Comparison of ENCODE assay signal across 9 cellular contexts in genomic region chr4:10098770-10099139, GRCh38. TPM values are rescaled to one million over a fixed set of nuclear protein-coding genes. Genes with fewer than 3 reads are reported as not detected.
DNase-seq lines count a peak whose midpoint lies in the region; ATAC-seq and TF ChIP-seq lines count a peak whose summit lies in the region.
"Had no signal": no experiment of that assay in that cellular context is flagged by ENCODE, and none has a peak within 500 bp of the region (broad histone marks: within the 10 kb centered on the region; RNA-seq: fewer than 3 reads in every experiment).

No MANE protein-coding gene starts in this region.

- intact Hi-C loops in naive thymus-derived CD4-positive, alpha-beta T cell (cut with micrococcal nuclease): loop anchor here (5.0 to 10.0 kb wide), 5 partner anchors 81 to 436 kb away; partner anchors contain the start of gene ZNF518B (in 1 of the 2)

- no peaks in the 10 kb centered on the region for H3K9me3 Mint-ChIP-seq in CD4-positive, CD25-positive, alpha-beta regulatory T cell
- no peaks in the 10 kb centered on the region for H3K9me3 Mint-ChIP-seq in naive thymus-derived CD4-positive, alpha-beta T cell

- H3K36me3 Mint-ChIP-seq in CD4-positive, CD25-positive, alpha-beta regulatory T cell: peaks cover 30% of the 10 kb centered on the region
- peaks cover 6 to 56% (median 15%) of the 10 kb centered on the region in 5 donors for H3K36me3 Mint-ChIP-seq in naive thymus-derived CD4-positive, alpha-beta T cell

- peak overlapping the region in 1 of 4 donors; percentile 82 for H3K4me3 Mint-ChIP-seq in CD4-positive, CD25-positive, alpha-beta regulatory T cell
- peak overlapping the region in 6 of 10 donors; percentile 6 to 97 (median 29) for H3K4me3 Mint-ChIP-seq in naive thymus-derived CD4-positive, alpha-beta T cell

- peak overlapping the region; percentile 63 to 91 (median 91) for H3K27ac Mint-ChIP-seq in CD4-positive, CD25-positive, alpha-beta regulatory T cell
- peak overlapping the region; percentile 46 to 95 (median 90) for H3K27ac Mint-ChIP-seq in naive thymus-derived CD4-positive, alpha-beta T cell

- H3K27ac ChIP-seq in CD4-positive, CD25-positive, alpha-beta regulatory T cell (ENCODE audit: insufficient read depth, low read length, poor library complexity, severe bottlenecking): peak overlapping the region; percentile 79
- peak overlapping the region; percentile 67 for H3K27ac ChIP-seq in naive thymus-derived CD4-positive, alpha-beta T cell (ENCODE audit: low read depth, low read length)

- ATAC-seq in CD4-positive, CD25-positive, alpha-beta regulatory T cell (ENCODE audit: low read depth in 2 of 2): no peak
- no peak for ATAC-seq in naive thymus-derived CD4-positive, alpha-beta T cell
- no peak for ATAC-seq in GM19035 (IDR thresholded peaks at IDR 0.05; ENCODE audit: unreplicated experiment)

- no peak overlapping the region for H3K4me3 ChIP-seq in CD4-positive, CD25-positive, alpha-beta regulatory T cell (ENCODE audit: low read depth, low read length)
- H3K4me3 ChIP-seq in adipocyte (ENCODE audit: low read length): no peak overlapping the region
- no peak overlapping the region for H3K4me3 ChIP-seq in naive thymus-derived CD4-positive, alpha-beta T cell (ENCODE audit: low read length)

- POLR2A ChIA-PET in naive thymus-derived CD4-positive, alpha-beta T cell (lab: Charles Lee): interaction anchor here (8.0 to 19.0 kb wide), 2 partner anchors 11 to 23 kb away, joined by 124 to 341 read pairs; partner anchors contain the start of gene WDR1
- POLR2A ChIA-PET in HEK293T (lab: Yijun Ruan, JAX): no interaction called here

- no peaks in the 10 kb centered on the region for H3K27me3 ChIP-seq in CD4-positive, CD25-positive, alpha-beta regulatory T cell (ENCODE audit: control insufficient read depth, insufficient read depth, low read length)
- H3K27me3 ChIP-seq in adipocyte (replicated peaks; ENCODE audit: control insufficient read depth, insufficient read depth, low read length): no peaks in the 10 kb centered on the region
- no peaks in the 10 kb centered on the region for H3K27me3 ChIP-seq in naive thymus-derived CD4-positive, alpha-beta T cell (ENCODE audit: control insufficient read depth in 2 of 2, insufficient read depth in 2 of 2, low read length in 2 of 2)

- H3K36me3 ChIP-seq in CD4-positive, CD25-positive, alpha-beta regulatory T cell (ENCODE audit: control insufficient read depth, insufficient read depth, low read length): peaks cover 85% of the 10 kb centered on the region
- peaks cover 80% of the 10 kb centered on the region for H3K36me3 ChIP-seq in adipocyte (ENCODE audit: control insufficient read depth, insufficient read depth, low read length, severe bottlenecking)
- H3K36me3 ChIP-seq in naive thymus-derived CD4-positive, alpha-beta T cell (ENCODE audit: control insufficient read depth in 2 of 3, insufficient read depth in 3 of 3, low read length in 3 of 3): peaks cover 9 to 82% (median 36%) of the 10 kb centered on the region in 3 experiments

- DNase-seq in CD4-positive, CD25-positive, alpha-beta regulatory T cell: peak in 2 of 3 donors; percentile 21 to 42
- DNase-seq in MV-4-11 (lab: John Stamatoyannopoulos, UW): peak; percentile 27
- peak; percentile 36 for DNase-seq in adipocyte (ENCODE audit: low read depth)
- DNase-seq in naive thymus-derived CD4-positive, alpha-beta T cell: no peak
- no peak for DNase-seq in effector CD8-positive, alpha-beta T cell (lab: John Stamatoyannopoulos, UW)
- DNase-seq in D341Med (ENCODE audit: low spot score): no peak
- no peak for DNase-seq in HEK293T (ENCODE audit: extremely low spot score)
- DNase-seq: NCI-H2081 had no signal

- H3K4me1 ChIP-seq in CD4-positive, CD25-positive, alpha-beta regulatory T cell (ENCODE audit: control insufficient read depth, insufficient read depth, low read length, poor library complexity, severe bottlenecking): peaks cover 95% of the 10 kb centered on the region
- peaks cover 53% of the 10 kb centered on the region for H3K4me1 ChIP-seq in adipocyte (ENCODE audit: control insufficient read depth, insufficient read depth, low read length)
- H3K4me1 ChIP-seq in naive thymus-derived CD4-positive, alpha-beta T cell (ENCODE audit: control insufficient read depth in 2 of 2, insufficient read depth in 2 of 2, low read length in 2 of 2): peaks cover 77 to 79% of the 10 kb centered on the region in 2 donors

- no peaks in the 10 kb centered on the region for H3K27me3 Mint-ChIP-seq in CD4-positive, CD25-positive, alpha-beta regulatory T cell
- no peaks in the 10 kb centered on the region for H3K27me3 Mint-ChIP-seq in naive thymus-derived CD4-positive, alpha-beta T cell

- H3K4me1 Mint-ChIP-seq in CD4-positive, CD25-positive, alpha-beta regulatory T cell: peaks cover 24 to 97% (median 71%) of the 10 kb centered on the region in 4 donors
- peaks cover 75 to 100% (median 96%) of the 10 kb centered on the region in 7 donors for H3K4me1 Mint-ChIP-seq in naive thymus-derived CD4-positive, alpha-beta T cell

- CTCF ChIA-PET in naive thymus-derived CD4-positive, alpha-beta T cell (lab: Charles Lee): no interaction called here
- CTCF ChIA-PET in HEK293T (lab: Yijun Ruan, JAX): no interaction called here

- no peak overlapping the region for H3K9ac ChIP-seq in adipocyte (ENCODE audit: low read length)

- no peaks in the 10 kb centered on the region for H3K9me3 ChIP-seq in CD4-positive, CD25-positive, alpha-beta regulatory T cell (ENCODE audit: control insufficient read depth in 2 of 2, low read length in 2 of 2)
- no peaks in the 10 kb centered on the region for H3K9me3 ChIP-seq in adipocyte (ENCODE audit: control insufficient read depth, low read length)
- no peaks in the 10 kb centered on the region for H3K9me3 ChIP-seq in naive thymus-derived CD4-positive, alpha-beta T cell (ENCODE audit: control insufficient read depth in 2 of 3, low read length in 3 of 3)

TF ChIP-seq in HEK293T, 16 proteins besides CTCF, POLR2A, EP300 and RAD21:
- no peak for TF ChIP-seq HDGF (IDR thresholded peaks at IDR 0.05; ENCODE audit: borderline replicate concordance)
- no peak for TF ChIP-seq FOXA1 (IDR thresholded peaks at IDR 0.05)
- TF ChIP-seq TARDBP (IDR thresholded peaks at IDR 0.05): no peak
- TF ChIP-seq ZNF384 (IDR thresholded peaks at IDR 0.05): no peak
- TF ChIP-seq LEF1 (IDR thresholded peaks at IDR 0.05; ENCODE audit: borderline replicate concordance): no peak
- no peak for TF ChIP-seq PKNOX1 (IDR thresholded peaks at IDR 0.05)
- TF ChIP-seq L3MBTL2 (conservative IDR thresholded peaks at IDR 0.05): no peak
- TF ChIP-seq NFRKB (IDR thresholded peaks at IDR 0.05): no peak
- no peak for TF ChIP-seq ELF4 (IDR thresholded peaks at IDR 0.05)
- no peak for TF ChIP-seq FOXM1 (IDR thresholded peaks at IDR 0.05; ENCODE audit: borderline replicate concordance)
- TF ChIP-seq BHLHE40 (IDR thresholded peaks at IDR 0.05; ENCODE audit: borderline replicate concordance): no peak
- no peak for TF ChIP-seq ARNT (IDR thresholded peaks at IDR 0.05)
- TF ChIP-seq SUZ12 (IDR thresholded peaks at IDR 0.05): no peak
- no peak for TF ChIP-seq CTBP1 (IDR thresholded peaks at IDR 0.05; ENCODE audit: borderline replicate concordance)
- TF ChIP-seq FOXK2 (IDR thresholded peaks at IDR 0.05): no peak
TF ChIP-seq in HEK293T: peak in this region for 0.

RNA-seq across cellular contexts. Expression of gene WDR1, which starts 17.8 kb away (rescaled TPM):
- 326 TPM for total RNA-seq in CD4-positive, CD25-positive, alpha-beta regulatory T cell
- polyA plus RNA-seq in CD4-positive, CD25-positive, alpha-beta regulatory T cell: 100 to 1,000 TPM; 312 to 422 (median 370) TPM
- total RNA-seq in naive thymus-derived CD4-positive, alpha-beta T cell: 100 to 1,000 TPM; 242 to 470 (median 330) TPM
- 100 to 1,000 TPM; 268 to 412 TPM for polyA plus RNA-seq in naive thymus-derived CD4-positive, alpha-beta T cell

Comparison
In these comparisons a context has a peak if more than half of its experiments do, and no peak if none do; other contexts are left out.
1. DNase-seq: peak in CD4-positive, CD25-positive, alpha-beta regulatory T cell (2 of 3), MV-4-11 (single experiment) and adipocyte (single experiment); none in naive thymus-derived CD4-positive, alpha-beta T cell (0 of 9), effector CD8-positive, alpha-beta T cell (single experiment), D341Med (single experiment) and HEK293T (single experiment).